1 cellular context compared by ENCODE assay signal in genomic region chr6:47009583-47009982, GRCh38.
TF ChIP-seq lines count a peak whose summit lies in the region.

No MANE protein-coding gene starts in this region.

TF ChIP-seq in GM23338, 12 proteins besides CTCF, POLR2A, EP300 and RAD21 (continued from another document):
- TF ChIP-seq REST (IDR thresholded peaks at IDR 0.05; ENCODE audit: unreplicated experiment), result no peak
- TF ChIP-seq ZNF462 (CRISPR knock-in tag; IDR thresholded peaks at IDR 0.05), result no peak
- no peak for TF ChIP-seq STAT1 (IDR thresholded peaks at IDR 0.05; ENCODE audit: unreplicated experiment)
- TF ChIP-seq ETS1 (IDR thresholded peaks at IDR 0.05), result no peak
- TF ChIP-seq ZNF114 (CRISPR knock-in tag; IDR thresholded peaks at IDR 0.05), result no peak
- no peak for TF ChIP-seq CREB1 (CRISPR knock-in tag; IDR thresholded peaks at IDR 0.05; ENCODE audit: low read depth)
- TF ChIP-seq ZNF331 (CRISPR knock-in tag; IDR thresholded peaks at IDR 0.05; ENCODE audit: low read depth), result no peak
- TF ChIP-seq NANOG (IDR thresholded peaks at IDR 0.05; ENCODE audit: borderline replicate concordance), result no peak
- no peak for TF ChIP-seq JUNB (IDR thresholded peaks at IDR 0.05; ENCODE audit: unreplicated experiment)
